In the genomic region with DNA sequence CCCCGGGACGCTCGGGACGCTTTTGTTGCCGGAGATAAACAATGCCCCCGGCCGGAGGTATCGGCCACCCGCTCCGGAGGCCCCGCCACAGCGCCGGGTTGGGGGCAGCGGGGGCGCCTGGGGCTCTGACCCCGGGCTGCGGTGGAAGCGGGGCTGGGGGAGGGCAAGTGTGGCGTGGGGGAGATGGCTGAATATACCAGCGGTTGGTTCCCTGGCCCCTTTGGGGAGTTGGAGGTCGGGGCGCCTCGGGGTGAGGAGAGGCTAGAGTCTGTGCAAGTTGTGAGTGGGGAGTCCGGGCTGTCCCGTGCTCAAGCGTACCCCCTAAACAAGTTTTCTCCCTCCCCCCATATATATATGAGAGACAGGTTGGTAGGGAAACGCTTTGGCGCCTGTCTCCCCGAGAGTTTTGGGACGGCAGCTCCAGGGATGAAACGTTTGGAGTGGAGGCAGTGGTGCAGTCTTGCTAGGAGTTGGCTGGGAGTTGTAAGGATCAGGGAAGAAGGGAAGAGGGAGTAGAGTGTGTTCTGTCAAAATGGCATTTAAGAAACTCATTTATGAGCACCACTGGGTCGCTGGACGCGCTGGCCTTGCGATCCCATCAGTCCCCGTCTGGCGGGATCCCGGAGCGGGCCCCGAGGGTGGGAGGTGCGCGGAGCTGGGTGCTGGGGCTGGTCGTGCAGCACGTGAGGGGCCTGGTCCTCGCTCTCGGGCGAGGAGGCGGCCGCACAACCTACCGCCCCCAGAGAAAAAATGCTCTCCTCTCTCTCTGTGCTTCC, we compare ENCODE assay signal across 8 cellular contexts. TPM values are rescaled to one million over a fixed set of nuclear protein-coding genes. Genes with fewer than 3 reads are reported as not detected.
DNase-seq lines count a peak whose midpoint lies in the region; ATAC-seq lines count a peak whose summit lies in the region.

No MANE protein-coding gene starts in this region.

- no peaks in the 10 kb centered on the region for H3K27me3 ChIP-seq in SJCRH30
- H3K27me3 ChIP-seq in endocrine pancreas (ENCODE audit: control insufficient read depth, insufficient read depth, low read length), result no peaks in the 10 kb centered on the region
- peaks cover 27% of the 10 kb centered on the region for H3K27me3 ChIP-seq in mucosa of stomach (ENCODE audit: control insufficient read depth, insufficient read depth, low read length)
- no peaks in the 10 kb centered on the region for H3K27me3 ChIP-seq in aorta (ENCODE audit: control insufficient read depth in 1 of 2, insufficient read depth in 2 of 2, low read length in 1 of 2)

- no peaks in the 10 kb centered on the region for H3K36me3 ChIP-seq in SJCRH30
- no peaks in the 10 kb centered on the region for H3K36me3 ChIP-seq in endocrine pancreas (ENCODE audit: control insufficient read depth, insufficient read depth, low read length)
- H3K36me3 ChIP-seq in mucosa of stomach (ENCODE audit: control insufficient read depth, insufficient read depth, low read length), result no peaks in the 10 kb centered on the region
- H3K36me3 ChIP-seq in aorta (ENCODE audit: control insufficient read depth in 1 of 2, insufficient read depth in 2 of 2, low read length in 1 of 2), result no peaks in the 10 kb centered on the region

- WGBS in aorta, 2 donors, result 0 to 1% methylated on average over 23 to 50 of the region's 50 CpGs

- H3K27ac ChIP-seq in SJCRH30, result peak overlapping the region; percentile 34; the same call in 1 of the 2 replicates
- no peak overlapping the region for H3K27ac ChIP-seq in aorta (ENCODE audit: low read depth in 1 of 2, low read length in 2 of 2)

- DNase-seq in activated T-cell treated with anti-CD3 and anti-CD28 coated beads for 48 hours (ENCODE audit: low read depth), result peak; percentile 6
- no peak for DNase-seq in activated T-cell treated with anti-CD3 and anti-CD28 coated beads for 4 hours
- peak; percentile 48 to 58 for DNase-seq in SJCRH30
- DNase-seq in aorta, result peak in 1 of 2 donors; percentile 80
- DNase-seq in NOMO-1 treated with DMSO at 0.1 percent for 48 hours (lab: John Stamatoyannopoulos, UW; ENCODE audit: unreplicated experiment), result no peak

- H3K9me3 ChIP-seq in SJCRH30 (replicated peaks) (no peaks in the 10 kb centered on the region), endocrine pancreas (ENCODE audit: control insufficient read depth, low read length) (no peaks in the 10 kb centered on the region), mucosa of stomach (ENCODE audit: control insufficient read depth, low read length) (no peaks in the 10 kb centered on the region), aorta (ENCODE audit: control insufficient read depth, low read length) (no peaks in the 10 kb centered on the region)

- H3K9ac ChIP-seq in endocrine pancreas (ENCODE audit: control insufficient read depth, insufficient read depth, low read length) (no peak overlapping the region), mucosa of stomach (ENCODE audit: low read length) (peak overlapping the region; percentile 69)

- H3K4me3 ChIP-seq in SJCRH30 (peak overlapping the region; percentile 93), endocrine pancreas (ENCODE audit: control insufficient read depth, insufficient read depth, low read length) (peak overlapping the region; percentile 45), mucosa of stomach (ENCODE audit: low read length) (peak overlapping the region; percentile 46), aorta (ENCODE audit: low read length in 2 of 2) (peak overlapping the region; percentile 76 to 84)

- H3K4me1 ChIP-seq in SJCRH30 (no peaks in the 10 kb centered on the region), endocrine pancreas (ENCODE audit: control insufficient read depth, insufficient read depth, low read length) (no peaks in the 10 kb centered on the region), mucosa of stomach (ENCODE audit: control insufficient read depth, insufficient read depth, low read length) (peaks cover 4% of the 10 kb centered on the region), aorta (ENCODE audit: control insufficient read depth in 1 of 2, insufficient read depth in 2 of 2, low read length in 2 of 2) (no peaks in the 10 kb centered on the region)

- peak; percentile 69 for ATAC-seq in aorta (ENCODE audit: low FRiP score)
- ATAC-seq in HG03196 (IDR thresholded peaks at IDR 0.05; ENCODE audit: unreplicated experiment), result no peak

- intact Hi-C loops in aorta (cut with DNase I), result loop anchor here in 1 of 2 donors (5.0 kb wide), 1 partner anchor 161 kb away; a partner anchor contains a TSS

RNA-seq across cellular contexts. Expression of a gene that starts 1.0 kb away (rescaled TPM):
- total RNA-seq in SJCRH30 (2014; rRNA removed; shearing (Covaris generic)), result 12.8 and 13.0 TPM in 2 replicates
- total RNA-seq in aorta, result 1 to 10 TPM; 2.2 to 3.6 TPM
- under 1 TPM; 0.18 to 0.25 TPM for polyA plus RNA-seq in aorta

RNA-seq across cellular contexts. Expression of a gene that starts 33.8 kb away (rescaled TPM):
- total RNA-seq in SJCRH30 (2014; rRNA removed; shearing (Covaris generic)), result 7.5 and 9.6 TPM in 2 replicates
- 10 to 100 TPM; 20.7 to 29.1 TPM for total RNA-seq in aorta
- polyA plus RNA-seq in aorta, result 1 to 10 TPM; 5.5 to 9.0 TPM

Comparison
In these comparisons a context has a peak if more than half of its experiments do, and no peak if none do; other contexts are left out.
1. DNase-seq: peak in activated T-cell treated with anti-CD3 and anti-CD28 coated beads for 48 hours (single experiment) and SJCRH30 (2 of 2); none in activated T-cell treated with anti-CD3 and anti-CD28 coated beads for 4 hours (single experiment) and NOMO-1 treated with DMSO at 0.1 percent for 48 hours (single experiment).
2. Peak in every context shown above with its lines, with median percentiles within 50 percentile points of each other: H3K4me3 ChIP-seq.